Comparison of ENCODE assay signal across 9 cellular contexts in the genomic region with DNA sequence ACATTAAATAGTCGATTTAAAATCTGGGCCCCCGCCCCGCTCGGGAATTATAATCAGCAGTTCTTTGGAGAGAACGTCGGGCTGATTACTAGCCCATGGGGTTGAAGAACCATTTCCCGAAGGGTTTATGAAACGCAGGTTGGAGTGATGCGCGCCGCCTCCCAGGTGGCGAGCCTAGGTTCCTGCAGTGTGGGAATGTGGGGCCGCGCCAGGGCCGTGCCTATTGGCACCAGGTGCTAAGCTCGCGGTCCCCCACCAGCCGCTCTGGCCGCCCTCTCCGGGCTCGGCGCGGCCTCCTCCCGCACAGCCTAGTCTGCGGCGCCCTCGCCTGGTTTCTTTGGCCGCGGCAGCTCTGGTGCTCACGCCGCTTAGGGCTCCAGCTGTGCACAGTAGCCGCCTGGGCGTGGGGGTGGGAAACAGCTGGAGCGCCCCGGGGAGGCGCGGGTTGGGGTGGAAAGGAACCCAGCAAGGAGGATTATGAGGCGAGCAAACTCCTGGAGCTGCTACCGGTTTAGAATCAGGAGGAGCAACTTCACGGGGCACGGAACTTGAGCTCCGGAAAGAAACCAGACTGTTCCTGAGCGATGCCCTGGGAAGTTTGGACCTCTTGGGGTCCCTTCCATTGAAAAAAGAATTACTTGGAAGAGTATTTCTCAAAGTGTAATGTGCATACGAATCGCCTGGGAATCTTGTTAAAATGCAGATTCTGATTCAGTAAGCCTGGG. TPM values are rescaled to one million over a fixed set of nuclear protein-coding genes. Genes with fewer than 3 reads are reported as not detected.
DNase-seq lines count a peak whose midpoint lies in the region.
"Had no signal": no experiment of that assay in that cellular context is flagged by ENCODE, and none has a peak within 500 bp of the region (broad histone marks: within the 10 kb centered on the region; RNA-seq: fewer than 3 reads in every experiment).

No MANE protein-coding gene starts in this region.

- H3K4me3 ChIP-seq in H7 (ENCODE audit: insufficient read depth, low read depth, low read length), result peak overlapping the region; percentile 55
- H3K4me3 ChIP-seq in skin epidermis, result peak overlapping the region; percentile 4 to 35 (median 16)

- DNase-seq in NCI-H2029 (lab: John Stamatoyannopoulos, UW) (peak; percentile 50), NCI-H2029 treated with DMSO at 0.1 percent for 48 hours (lab: John Stamatoyannopoulos, UW) (no peak), H7 (peak; percentile 92), KG1 (lab: John Stamatoyannopoulos, UW) (peak; percentile 68), RPMI7951 (ENCODE audit: low read depth) (peak; percentile 50), T47D (ENCODE audit: low read depth in 1 of 2, low spot score in 1 of 2) (peak; percentile 92 to 95), inferior parietal cortex (ENCODE audit: extremely low spot score) (peak; percentile 47)

- no peaks in the 10 kb centered on the region for H3K36me3 ChIP-seq in H7 (replicated peaks; ENCODE audit: control insufficient read depth, insufficient read depth, low read length)

- peaks cover 48% of the 10 kb centered on the region for H3K27me3 ChIP-seq in H7 (ENCODE audit: control insufficient read depth, insufficient read depth, low read length)

- in situ Hi-C loops in T47D (cut with HindIII; ENCODE audit: low pct_unique_long_range_greater_than_20kb, low sequenced_read_pairs), result no loop called here

- peak overlapping the region in 1 of 21 experiments; percentile 59 for H3K27ac ChIP-seq in skin epidermis
- H3K27ac ChIP-seq: epithelial cell of prostate had no signal

RNA-seq across cellular contexts. Expression of a gene that starts 5.6 kb away (rescaled TPM):
- total RNA-seq in H7 (2014; rRNA removed; shearing (Covaris generic)), result 17.7 and 22.9 TPM in 2 replicates
- total RNA-seq in RPMI7951 (2014; rRNA removed; shearing (Covaris generic)), result 12.3 and 13.3 TPM in 2 replicates
